Comparison of ENCODE assay signal across 2 cellular contexts in the genomic region with DNA sequence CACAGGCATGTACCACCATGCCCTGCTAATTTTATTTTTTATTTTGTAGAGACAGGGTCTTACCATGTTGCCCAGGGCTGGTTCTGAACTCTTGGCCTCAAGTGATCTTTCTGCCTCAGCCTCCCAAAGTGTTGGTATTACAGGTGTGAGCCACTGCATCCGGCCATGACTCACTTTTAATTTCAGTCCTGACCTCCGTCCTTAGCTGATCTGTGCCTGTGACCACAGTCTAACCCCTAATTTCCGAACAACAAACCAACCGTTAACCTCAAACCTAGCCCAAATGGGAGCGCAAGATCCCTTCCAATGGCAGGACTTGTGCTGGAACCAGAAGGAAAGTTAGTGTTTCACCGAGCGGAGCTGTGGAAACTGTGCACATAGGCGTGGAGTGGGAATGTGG.
TF ChIP-seq lines count a peak whose summit lies in the region.

No MANE protein-coding gene starts in this region.

TF ChIP-seq in IMR-90, 13 proteins besides CTCF, POLR2A, EP300 and RAD21:
- TF ChIP-seq CHD1 (IDR thresholded peaks at IDR 0.05; ENCODE audit: low read depth, low read length) (no peak), RCOR1 (IDR thresholded peaks at IDR 0.05; ENCODE audit: insufficient replicate concordance, low read length) (no peak)

TF ChIP-seq in GM12878, 131 proteins besides CTCF, POLR2A, EP300 and RAD21:
- TF ChIP-seq NR2F1 (conservative IDR thresholded peaks at IDR 0.05) (0 out of 2 replicates have a peak, but pooled peaks have one; percentile 22), DPF2 (IDR thresholded peaks at IDR 0.05) (no peak), IKZF2 (IDR thresholded peaks at IDR 0.05) (peak in 1 of 2 experiments; percentile 27; a peak in 1 of 4 replicates), HDAC6 (IDR thresholded peaks at IDR 0.05; ENCODE audit: unreplicated experiment) (no peak), MTA2 (IDR thresholded peaks at IDR 0.05; ENCODE audit: low read depth) (0 out of 2 replicates have a peak, but pooled peaks have one; percentile 10), RUNX3 (IDR thresholded peaks at IDR 0.05; ENCODE audit: low read length) (peak; percentile 82)
